In the genomic region with DNA sequence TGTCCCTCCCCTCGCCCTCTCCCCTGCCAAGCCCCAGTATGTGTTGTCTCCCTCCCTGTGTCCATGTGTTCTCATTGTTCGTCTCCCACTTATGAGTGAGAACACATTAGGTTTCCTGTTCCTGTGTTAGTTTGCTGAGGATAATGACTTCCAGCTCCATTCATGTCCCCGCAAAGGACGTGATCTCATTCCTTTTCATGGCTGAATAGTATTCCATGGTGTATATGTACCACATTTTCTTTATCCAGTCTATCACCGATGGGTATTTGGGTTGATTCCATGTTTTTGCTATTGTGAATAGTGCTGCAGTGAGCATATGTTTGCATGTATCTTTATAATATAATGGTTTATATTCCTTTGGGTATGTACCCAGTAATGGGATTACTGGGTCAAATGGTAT, we compare ENCODE assay signal across 9 cellular contexts. TPM values are rescaled to one million over a fixed set of nuclear protein-coding genes. Genes with fewer than 3 reads are reported as not detected.
"Had no signal": no experiment of that assay in that cellular context is flagged by ENCODE, and none has a peak within 500 bp of the region (broad histone marks: within the 10 kb centered on the region; RNA-seq: fewer than 3 reads in every experiment).

No MANE protein-coding gene starts in this region.

RNA-seq across cellular contexts. Expression of a gene that starts 45.5 kb away (rescaled TPM):
- total RNA-seq: left colon; left lobe of liver; left ventricle myocardium inferior; left ventricle myocardium superior; liver; lung microvascular endothelial cell; mononuclear cell; naive thymus-derived CD4-positive, alpha-beta T cell had no signal
- polyA plus RNA-seq: immature natural killer cell; liver; naive thymus-derived CD4-positive, alpha-beta T cell had no signal
